9 cellular contexts compared by ENCODE assay signal in genomic region chr4:77959566-77960338, GRCh38.
A peak's percentile ranks its signal among the peaks of the same experiment; 100 is the strongest.
DNase-seq lines count a peak whose midpoint lies in the region; ATAC-seq, FAIRE-seq and TF ChIP-seq lines count a peak whose summit lies in the region.
"Had no signal": no experiment of that assay in that cellular context is flagged by ENCODE, and none has a peak within 500 bp of the region (broad histone marks: within the 10 kb centered on the region; RNA-seq: fewer than 3 reads in every experiment).

No MANE protein-coding gene starts in this region.

- no peak overlapping the region for H3K27ac Mint-ChIP-seq in activated naive CD8-positive, alpha-beta T cell treated with anti-CD3 and anti-CD28 coated beads, Interleukin-2, amount 50 U/mL, for 24 hours

- H3K27ac ChIP-seq in A673 (ENCODE audit: low read depth, low read length, poor library complexity, severe bottlenecking), result no peak overlapping the region
- H3K27ac ChIP-seq in gastrocnemius medialis, result no peak overlapping the region
- H3K27ac ChIP-seq: epithelial cell of prostate had no signal

- H3K36me3 ChIP-seq in A673 (ENCODE audit: insufficient read depth, low read length, poor library complexity, severe bottlenecking) (no peaks in the 10 kb centered on the region), gastrocnemius medialis (no peaks in the 10 kb centered on the region)

- TF ChIP-seq POLR2A in gastrocnemius medialis (IDR thresholded peaks at IDR 0.05) (no peak), GM18505 (IDR thresholded peaks at IDR 0.05; ENCODE audit: borderline replicate concordance, extremely low read depth, insufficient read depth, insufficient read length) (no peak)

- peaks cover 13% of the 10 kb centered on the region for H3K4me1 Mint-ChIP-seq in activated naive CD8-positive, alpha-beta T cell treated with anti-CD3 and anti-CD28 coated beads, Interleukin-2, amount 50 U/mL, for 24 hours

- H3K4me3 Mint-ChIP-seq in activated naive CD8-positive, alpha-beta T cell treated with anti-CD3 and anti-CD28 coated beads, Interleukin-2, amount 50 U/mL, for 24 hours, result no peak overlapping the region

- H3K4me1 ChIP-seq in A673 (ENCODE audit: insufficient read depth, low read length, poor library complexity, severe bottlenecking) (no peaks in the 10 kb centered on the region), gastrocnemius medialis (peaks cover 0 to 7% of the 10 kb centered on the region in 2 donors)

- H3K9me3 Mint-ChIP-seq in activated naive CD8-positive, alpha-beta T cell treated with anti-CD3 and anti-CD28 coated beads, Interleukin-2, amount 50 U/mL, for 24 hours, result no peaks in the 10 kb centered on the region

- H3K27me3 ChIP-seq in A673 (replicated peaks; ENCODE audit: insufficient read depth, low read depth, low read length, poor library complexity), result no peaks in the 10 kb centered on the region
- no peaks in the 10 kb centered on the region for H3K27me3 ChIP-seq in gastrocnemius medialis

- FAIRE-seq in TTC549 (lab: Jason Lieb, UNC), result peak; percentile 91

- no peak overlapping the region for H3K4me3 ChIP-seq in A673 (ENCODE audit: low read depth, low read length, poor library complexity, severe bottlenecking)
- no peak overlapping the region for H3K4me3 ChIP-seq in GM12875 (ENCODE audit: low read depth, low read length)
- peak overlapping the region; percentile 9 to 50 (median 41) for H3K4me3 ChIP-seq in gastrocnemius medialis

- no peaks in the 10 kb centered on the region for H3K27me3 Mint-ChIP-seq in activated naive CD8-positive, alpha-beta T cell treated with anti-CD3 and anti-CD28 coated beads, Interleukin-2, amount 50 U/mL, for 24 hours

- CTCF ChIA-PET in A673 (lab: Charles Lee), result interaction anchor here (0.6 kb wide), 1 partner anchor 177 kb away, joined by 4 read pairs; no protein-coding TSS in a partner anchor

- TF ChIP-seq CTCF in A673 (conservative IDR thresholded peaks at IDR 0.05; ENCODE audit: low read depth, low read length) (peak; percentile 55), GM12875 (IDR thresholded peaks at IDR 0.05; ENCODE audit: borderline replicate concordance, insufficient read depth, low read depth, low read length) (peak; percentile 27; the same call in 1 of the 2 replicates), gastrocnemius medialis (IDR thresholded peaks at IDR 0.05 in 4 of 5, conservative IDR thresholded peaks at IDR 0.05 in 1 of 5) (peak; percentile 46 to 73 (median 66))

- in situ Hi-C loops in gastrocnemius medialis (cut with MboI; ENCODE audit: low sequenced_read_pairs in 4 of 4), result loop anchor here (5.0 to 25.0 kb wide), 4 partner anchors 553 to 903 kb away; no protein-coding TSS in a partner anchor

- H3K36me3 Mint-ChIP-seq in activated naive CD8-positive, alpha-beta T cell treated with anti-CD3 and anti-CD28 coated beads, Interleukin-2, amount 50 U/mL, for 24 hours (ENCODE audit: low read depth), result peaks cover 5% of the 10 kb centered on the region

- intact Hi-C loops in A673 (cut with micrococcal nuclease; ENCODE audit: unreplicated experiment), result loop anchor here (5.0 kb wide), 2 partner anchors 558 to 903 kb away; no protein-coding TSS in a partner anchor
- intact Hi-C loops in gastrocnemius medialis (cut with DNase I; ENCODE audit: low total_unique reads), result loop anchor here (2.0 to 5.0 kb wide), 2 partner anchors 557 to 903 kb away; no protein-coding TSS in a partner anchor

- H3K9me3 ChIP-seq in A673 (ENCODE audit: low read depth, low read length, poor library complexity, severe bottlenecking) (no peaks in the 10 kb centered on the region), gastrocnemius medialis (no peaks in the 10 kb centered on the region)

- no TSS peak for BruUV-seq in A673 (replicated peaks; lab: Mats Ljungman, UMichigan)

- peak in 1 of 2 donors; percentile 62 for ATAC-seq in gastrocnemius medialis
- no peak for ATAC-seq in activated naive CD8-positive, alpha-beta T cell treated with anti-CD3 and anti-CD28 coated beads, Interleukin-2, amount 50 U/mL, for 24 hours
- ATAC-seq in GM18505 (IDR thresholded peaks at IDR 0.05; ENCODE audit: unreplicated experiment), result no peak

- DNase-seq in A673 (ENCODE audit: low spot score) (peak; percentile 38), NCI-H1417 treated with DMSO at 0.1 percent for 48 hours (lab: John Stamatoyannopoulos, UW) (peak; percentile 32), germinal center (ENCODE audit: low spot score) (peak; percentile 28), gastrocnemius medialis (no peak)
- DNase-seq in activated naive CD8-positive, alpha-beta T cell treated with anti-CD3 and anti-CD28 coated beads, Interleukin-2, amount 50 U/mL, for 24 hours, result no peak

- POLR2A ChIA-PET in A673 (lab: Charles Lee; ENCODE audit: low non-redundant PET), result no interaction called here

Comparison
In these comparisons a context has a peak if more than half of its experiments do, and no peak if none do; other contexts are left out.
1. DNase-seq: peak in A673 (single experiment), NCI-H1417 treated with DMSO at 0.1 percent for 48 hours (single experiment) and germinal center (single experiment); none in gastrocnemius medialis (0 of 2) and activated naive CD8-positive, alpha-beta T cell treated with anti-CD3 and anti-CD28 coated beads, Interleukin-2, amount 50 U/mL, for 24 hours (single experiment).
2. H3K4me3 ChIP-seq: peak in gastrocnemius medialis (4 of 4); none in A673 (single experiment) and GM12875 (single experiment).
3. Peak in every context shown above with its lines, with median percentiles within 50 percentile points of each other: CTCF ChIP-seq.